14 cellular contexts compared by ENCODE assay signal in the genomic region with DNA sequence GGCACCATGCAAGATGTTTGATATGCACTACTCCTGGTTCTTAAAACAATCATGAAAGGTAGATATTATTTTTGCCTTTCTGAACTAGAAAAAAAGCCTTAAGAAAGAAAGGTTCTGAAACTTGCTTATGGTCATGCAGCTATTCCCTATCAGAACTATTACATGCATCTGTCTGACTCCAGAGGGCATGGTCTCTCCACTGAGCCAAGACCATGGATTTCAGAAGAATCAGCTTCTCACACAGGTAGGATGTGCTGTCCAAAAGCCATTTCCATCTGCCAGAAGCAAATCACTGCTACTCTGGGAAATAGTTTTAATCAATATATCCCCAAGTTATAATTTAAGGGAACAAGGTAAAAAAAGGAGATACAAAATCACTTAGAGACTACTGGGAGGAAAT.
DNase-seq lines count a peak whose midpoint lies in the region; ATAC-seq, FAIRE-seq and TF ChIP-seq lines count a peak whose summit lies in the region.
"Had no signal": no experiment of that assay in that cellular context is flagged by ENCODE, and none has a peak within 500 bp of the region (broad histone marks: within the 10 kb centered on the region; RNA-seq: fewer than 3 reads in every experiment).

No MANE protein-coding gene starts in this region.

- H3K9me3 ChIP-seq in RWPE2 (ENCODE audit: severe bottlenecking) (no peaks in the 10 kb centered on the region), endothelial cell of umbilical vein (replicated peaks; ENCODE audit: control insufficient read depth, insufficient read depth, low read length) (no peaks in the 10 kb centered on the region), stomach (no peaks in the 10 kb centered on the region), prostate gland (no peaks in the 10 kb centered on the region)
- H3K9me3 ChIP-seq: MG63 had no signal

- no peak for TF ChIP-seq POLR2A in endothelial cell of umbilical vein (IDR thresholded peaks at IDR 0.05; ENCODE audit: low read depth, low read length)
- no peak for TF ChIP-seq POLR2A in stomach (IDR thresholded peaks at IDR 0.05)
- TF ChIP-seq POLR2A in prostate gland (IDR thresholded peaks at IDR 0.05): no peak

- FAIRE-seq in endothelial cell of umbilical vein (lab: Jason Lieb, UNC): peak; percentile 12

- no peak overlapping the region for H3K4me3 ChIP-seq in RWPE2 (ENCODE audit: severe bottlenecking)
- H3K4me3 ChIP-seq in endothelial cell of umbilical vein (replicated peaks in 1 of 3; ENCODE audit: insufficient read depth in 1 of 3, low read depth in 1 of 3, low read length in 3 of 3): no peak overlapping the region
- H3K4me3 ChIP-seq in stomach: no peak overlapping the region
- no peak overlapping the region for H3K4me3 ChIP-seq in prostate gland
- H3K4me3 ChIP-seq: MG63 had no signal

- POLR2A ChIA-PET in activated CD4-positive, alpha-beta T cell treated with anti-CD3 and anti-CD28 coated beads, Interleukin-2, amount 10 ng/mL, durations not matched to agents 7 days and 5 days (lab: Charles Lee): no interaction called here
- POLR2A ChIA-PET in endothelial cell of umbilical vein (lab: Charles Lee): no interaction called here

- H3K4me1 ChIP-seq in RWPE2 (ENCODE audit: insufficient read depth, poor library complexity, severe bottlenecking) (peaks cover 40% of the 10 kb centered on the region), endothelial cell of umbilical vein (ENCODE audit: control insufficient read depth, extremely low read depth, insufficient read depth, low read length) (peaks cover 50% of the 10 kb centered on the region), stomach (peaks cover 31 to 57% (median 45%) of the 10 kb centered on the region in 4 donors), prostate gland (replicated peaks) (peaks cover 4% of the 10 kb centered on the region)

- dilution Hi-C loops in endothelial cell of umbilical vein (cut with MboI; ENCODE audit: extremely low pct_ligation_motif_present, low sequenced_read_pairs): no loop called here

- no peaks in the 10 kb centered on the region for H3K27me3 Mint-ChIP-seq in activated CD4-positive, alpha-beta T cell treated with anti-CD3 and anti-CD28 coated beads, Interleukin-2, amount 10 ng/mL, durations not matched to agents 7 days and 5 days

- no peak for ATAC-seq in RWPE2 (ENCODE audit: low read depth)

- no TSS peak for BruUV-seq in endothelial cell of umbilical vein (replicated peaks; lab: Mats Ljungman, UMichigan)

- H3K36me3 Mint-ChIP-seq in activated CD4-positive, alpha-beta T cell treated with anti-CD3 and anti-CD28 coated beads, Interleukin-2, amount 10 ng/mL, durations not matched to agents 7 days and 5 days (ENCODE audit: low read depth): peaks cover 46% of the 10 kb centered on the region

- H3K4me2 ChIP-seq in endothelial cell of umbilical vein (ENCODE audit: insufficient read depth, low read length): no peak overlapping the region

- peaks cover 27% of the 10 kb centered on the region for H3K36me3 ChIP-seq in RWPE2 (ENCODE audit: low read depth)
- no peaks in the 10 kb centered on the region for H3K36me3 ChIP-seq in endothelial cell of umbilical vein (ENCODE audit: control insufficient read depth in 2 of 2, extremely low read depth in 1 of 2, insufficient read depth in 2 of 2, low read length in 2 of 2)
- H3K36me3 ChIP-seq in stomach: no peaks in the 10 kb centered on the region
- H3K36me3 ChIP-seq in prostate gland: no peaks in the 10 kb centered on the region

- H3K27ac Mint-ChIP-seq in activated CD4-positive, alpha-beta T cell treated with anti-CD3 and anti-CD28 coated beads, Interleukin-2, amount 10 ng/mL, durations not matched to agents 7 days and 5 days: peak overlapping the region; percentile 97

- no peak for TF ChIP-seq CTCF in RWPE2 (IDR thresholded peaks at IDR 0.05; ENCODE audit: poor library complexity, severe bottlenecking)
- TF ChIP-seq CTCF in endothelial cell of umbilical vein (IDR thresholded peaks at IDR 0.05; ENCODE audit: extremely low read depth in 1 of 2, insufficient read depth in 1 of 2, low read depth in 1 of 2, low read length in 2 of 2): no peak
- TF ChIP-seq CTCF in stomach (IDR thresholded peaks at IDR 0.05): no peak
- no peak for TF ChIP-seq CTCF in prostate gland (IDR thresholded peaks at IDR 0.05)

- no peak overlapping the region for H2AFZ ChIP-seq in endothelial cell of umbilical vein (ENCODE audit: low read depth, low read length)

- intact Hi-C loops in endothelial cell of umbilical vein (cut with micrococcal nuclease) (no loop called here), stomach (cut with DNase I; ENCODE audit: low total_unique reads) (no loop called here), prostate gland (cut with DNase I) (loop anchor here (5.0 kb wide), 1 partner anchor 45 kb away; no protein-coding TSS in a partner anchor)

- H3K27ac ChIP-seq in RWPE2 (ENCODE audit: poor library complexity, severe bottlenecking) (peak overlapping the region; percentile 99), endothelial cell of umbilical vein (ENCODE audit: insufficient read depth, low read depth, low read length) (no peak overlapping the region), stomach (peak overlapping the region; percentile 47 to 92 (median 91)), prostate gland (no peak overlapping the region)

- H3K4me1 Mint-ChIP-seq in activated CD4-positive, alpha-beta T cell treated with anti-CD3 and anti-CD28 coated beads, Interleukin-2, amount 10 ng/mL, durations not matched to agents 7 days and 5 days: peaks cover 85% of the 10 kb centered on the region

- CTCF ChIA-PET in activated CD4-positive, alpha-beta T cell treated with anti-CD3 and anti-CD28 coated beads, Interleukin-2, amount 10 ng/mL, durations not matched to agents 7 days and 5 days (lab: Charles Lee): interaction anchor here (1.6 kb wide), 1 partner anchor 12 kb away, joined by 4 read pairs; no protein-coding TSS in a partner anchor
- CTCF ChIA-PET in endothelial cell of umbilical vein (lab: Charles Lee): interaction anchor here (1.1 to 9.3 kb wide), 8 partner anchors 13 to 71 kb away, joined by 3 to 130 read pairs (median 4); a partner anchor contains a TSS

- peak overlapping the region; percentile 24 for H3K4me3 Mint-ChIP-seq in activated CD4-positive, alpha-beta T cell treated with anti-CD3 and anti-CD28 coated beads, Interleukin-2, amount 10 ng/mL, durations not matched to agents 7 days and 5 days

- peaks cover 4% of the 10 kb centered on the region for H3K9me3 Mint-ChIP-seq in activated CD4-positive, alpha-beta T cell treated with anti-CD3 and anti-CD28 coated beads, Interleukin-2, amount 10 ng/mL, durations not matched to agents 7 days and 5 days

- H3K9ac ChIP-seq in endothelial cell of umbilical vein (replicated peaks; ENCODE audit: extremely low read depth, insufficient read depth, low read length): no peak overlapping the region

- H3K27me3 ChIP-seq in RWPE2 (ENCODE audit: insufficient read depth, poor library complexity, severe bottlenecking) (no peaks in the 10 kb centered on the region), endothelial cell of umbilical vein (ENCODE audit: control insufficient read depth in 2 of 2, insufficient read depth in 2 of 2, low read length in 2 of 2) (no peaks in the 10 kb centered on the region), stomach (no peaks in the 10 kb centered on the region), prostate gland (replicated peaks; ENCODE audit: insufficient read depth) (no peaks in the 10 kb centered on the region)
- H3K27me3 ChIP-seq: MG63 had no signal

- no peak for TF ChIP-seq EP300 in stomach (IDR thresholded peaks at IDR 0.05)

- no peaks in the 10 kb centered on the region for H4K20me1 ChIP-seq in endothelial cell of umbilical vein (replicated peaks; ENCODE audit: control insufficient read depth, extremely low read depth, insufficient read depth, low read length)

- H3K79me2 ChIP-seq in endothelial cell of umbilical vein (ENCODE audit: control insufficient read depth, insufficient read depth, low read length): no peaks in the 10 kb centered on the region

- H3K9me1 ChIP-seq in endothelial cell of umbilical vein (replicated peaks; ENCODE audit: control insufficient read depth, extremely low read depth, insufficient read depth, low read length): no peaks in the 10 kb centered on the region

- no peak for DNase-seq in activated CD4-positive, alpha-beta T cell treated with anti-CD3 and anti-CD28 coated beads, Interleukin-2, amount 10 ng/mL, durations not matched to agents 7 days and 5 days
- no peak for DNase-seq in activated CD4-positive, alpha-beta T cell treated with anti-CD3 and anti-CD28 coated beads for 1 hour
- DNase-seq in RWPE2 (ENCODE audit: low spot score) (no peak), endothelial cell of umbilical vein (ENCODE audit: low read depth, low spot score) (no peak), stomach (no peak), NCI-H146 treated with DMSO at 0.1 percent for 48 hours (lab: John Stamatoyannopoulos, UW; ENCODE audit: unreplicated experiment) (no peak), prostate gland (ENCODE audit: low spot score) (no peak)
- DNase-seq in activated CD4-positive, CD25-positive, alpha-beta regulatory T cell (lab: John Stamatoyannopoulos, UW): no peak
- DNase-seq: ACHN; activated naive CD4-positive, alpha-beta T cell treated with Interleukin-2 at 50 U/mL for 16 hours; MG63; NCI-H345; occipital lobe; stimulated activated CD4-positive, alpha-beta T cell treated with anti-CD3 and anti-CD28 coated beads, Interleukin-4, amount 100 ng/mL, for 24 hours had no signal

TF ChIP-seq in endothelial cell of umbilical vein, 7 proteins besides CTCF, POLR2A, EP300 and RAD21:
- TF ChIP-seq, protein P1, sequence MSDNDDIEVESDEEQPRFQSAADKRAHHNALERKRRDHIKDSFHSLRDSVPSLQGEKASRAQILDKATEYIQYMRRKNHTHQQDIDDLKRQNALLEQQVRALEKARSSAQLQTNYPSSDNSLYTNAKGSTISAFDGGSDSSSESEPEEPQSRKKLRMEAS (IDR thresholded peaks at IDR 0.05; ENCODE audit: insufficient read depth, insufficient read length): no peak
- TF ChIP-seq MYC (IDR thresholded peaks at IDR 0.05; ENCODE audit: low read depth, low read length) (no peak), JUN (IDR thresholded peaks at IDR 0.05; ENCODE audit: borderline replicate concordance, insufficient read depth, insufficient read length, low read depth) (no peak), POLR2AphosphoS5 (IDR thresholded peaks at IDR 0.05; ENCODE audit: insufficient read depth, low read depth, low read length) (no peak), GATA2 (IDR thresholded peaks at IDR 0.05; ENCODE audit: insufficient read depth, insufficient read length, low read depth, low read length) (no peak), FOS (IDR thresholded peaks at IDR 0.05; ENCODE audit: borderline replicate concordance, insufficient read depth, low read length) (no peak), EZH2 (IDR thresholded peaks at IDR 0.05; ENCODE audit: borderline replicate concordance, low read depth, low read length, severe bottlenecking) (no peak)
TF ChIP-seq in endothelial cell of umbilical vein: peak in this region for 0.

Comparison
In these comparisons a context has a peak if more than half of its experiments do, and no peak if none do; other contexts are left out.
1. H3K27ac ChIP-seq: peak in RWPE2 (single experiment) and stomach (5 of 5); none in endothelial cell of umbilical vein (single experiment) and prostate gland (0 of 2).